ENCODE assay signal across 20 cellular contexts in genomic region chr18:27110319-27110718, GRCh38.
"Had no signal": no experiment of that assay in that cellular context is flagged by ENCODE, and none has a peak within 500 bp of the region (broad histone marks: within the 10 kb centered on the region; RNA-seq: fewer than 3 reads in every experiment).

No MANE protein-coding gene starts in this region.

- H3K4me3 ChIP-seq: left ventricle myocardium inferior, sigmoid colon, smooth muscle cell, stomach had no signal

- DNase-seq: activated CD8-positive, alpha-beta memory T cell treated with anti-CD3 and anti-CD28 coated beads for 24 hours; activated CD8-positive, alpha-beta memory T cell treated with anti-CD3 and anti-CD28 coated beads, Interleukin-2, amount 50 U/mL, for 4 hours; activated naive CD4-positive, alpha-beta T cell treated with Interleukin-2 at 50 U/mL for 16 hours; activated naive CD8-positive, alpha-beta T cell treated with anti-CD3 and anti-CD28 coated beads for 36 hours; activated T-cell treated with anti-CD3 and anti-CD28 coated beads, Interleukin-2, amount 50 U/mL, for 48 hours; central memory CD4-positive, alpha-beta T cell; effector memory CD8-positive, alpha-beta T cell; foreskin melanocyte; kidney glomerular epithelial cell; left ventricle myocardium inferior; naive thymus-derived CD4-positive, alpha-beta T cell; posterior cingulate gyrus; sigmoid colon; stimulated activated CD4-positive, alpha-beta T cell treated with anti-CD3 and anti-CD28 coated beads, Interleukin-15, amount 100 ng/mL, for 24 hours; stomach; T-helper 9 cell had no signal

- H3K9me3 ChIP-seq: sigmoid colon, stomach had no signal

- ATAC-seq: effector memory CD8-positive, alpha-beta T cell; esophagus mucosa; naive thymus-derived CD4-positive, alpha-beta T cell; stimulated activated memory B cell treated with anti-CD40 and anti-IgM and Interleukin-4, amounts not matched to agents 10 μg/mL and 1 μg/mL and 100 μg/mL, for 72 hours; WTC11 had no signal

- H3K27me3 ChIP-seq: sigmoid colon, stomach had no signal

- H3K36me3 ChIP-seq: left ventricle myocardium inferior, sigmoid colon, stomach had no signal

- H3K4me1 ChIP-seq: left ventricle myocardium inferior, sigmoid colon, stomach had no signal

- H3K27ac ChIP-seq: left ventricle myocardium inferior, sigmoid colon, stomach had no signal
